Comparison of ENCODE assay signal across 8 cellular contexts in the genomic region with DNA sequence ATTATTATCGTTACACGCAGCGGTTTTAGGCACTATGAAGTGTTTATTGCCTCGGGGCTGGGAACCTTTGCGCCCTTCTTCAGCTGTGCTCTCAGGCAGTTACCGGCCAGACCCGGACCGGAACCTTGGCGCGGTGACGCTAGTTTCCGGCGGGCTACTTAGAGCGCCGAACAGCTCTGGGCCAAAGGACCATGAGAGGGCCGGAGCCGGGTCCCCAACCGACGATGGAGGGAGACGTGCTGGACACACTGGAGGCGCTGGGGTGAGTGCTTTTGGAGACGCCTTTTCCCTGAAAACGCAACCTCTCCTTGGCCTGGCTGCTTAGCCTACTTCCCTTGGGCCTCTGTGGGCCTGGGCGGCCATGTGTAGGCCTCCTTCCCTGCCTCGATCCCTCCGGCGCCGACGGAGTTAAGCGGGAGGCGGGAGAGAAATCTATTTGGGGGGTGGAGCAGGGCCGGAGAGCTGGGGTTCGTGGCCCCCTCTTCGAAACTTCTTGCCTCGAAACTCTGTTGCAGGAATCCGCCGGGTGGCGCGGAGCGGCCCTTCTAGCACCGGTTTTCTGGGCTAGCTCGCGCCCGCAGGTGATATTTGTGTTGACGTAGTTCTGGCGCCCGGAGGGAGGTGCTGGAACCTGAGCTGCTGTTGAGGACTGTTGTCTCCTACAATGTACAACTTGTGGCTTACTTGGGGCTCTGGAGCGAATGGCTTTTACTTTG. TPM values are rescaled to one million over a fixed set of nuclear protein-coding genes. Genes with fewer than 3 reads are reported as not detected.
DNase-seq lines count a peak whose midpoint lies in the region; ATAC-seq, FAIRE-seq and TF ChIP-seq lines count a peak whose summit lies in the region.

A gene (plus strand): TSS at position 157 of the 716 bp plus-strand sequence. CDS start 35 bp downstream, at position 192.

- H3K9ac ChIP-seq in BLaER1 treated with 17β-estradiol and CSF1 and Interleukin-3, amounts not matched to agents 10 nM and 100 nM, result peak within 1 kb of the TSS; percentile 86 to 97 (median 93)

- peak within 1 kb of the TSS; percentile 77 to 98 (median 94) for H3K4me2 ChIP-seq in BLaER1 treated with 17β-estradiol and CSF1 and Interleukin-3, amounts not matched to agents 10 nM and 100 nM

- peaks cover 0 to 48% (median 22%) of the 10 kb centered on the region in 11 experiments; a peak in 16 of 22 replicates for H4K20me1 ChIP-seq in BLaER1 treated with 17β-estradiol and CSF1 and Interleukin-3, amounts not matched to agents 10 nM and 100 nM

- intact Hi-C loops in left lung (cut with DNase I), result no loop called here

- peak within 1 kb of the TSS; percentile 69 to 92 (median 88) for H3K4me3 ChIP-seq in BLaER1 treated with 17β-estradiol and CSF1 and Interleukin-3, amounts not matched to agents 10 nM and 100 nM
- peak within 1 kb of the TSS; percentile 76 to 81 for H3K4me3 ChIP-seq in left lung

- peaks cover 0 to 27% (median 15%) of the 10 kb centered on the region in 11 experiments; a peak in 19 of 22 replicates for H3K36me3 ChIP-seq in BLaER1 treated with 17β-estradiol and CSF1 and Interleukin-3, amounts not matched to agents 10 nM and 100 nM
- H3K36me3 ChIP-seq in left lung, result no peaks in the 10 kb centered on the region

- TF ChIP-seq CTCF in left lung (IDR thresholded peaks at IDR 0.05), result no peak

- H3K4me1 ChIP-seq in BLaER1 treated with 17β-estradiol and CSF1 and Interleukin-3, amounts not matched to agents 10 nM and 100 nM, result peaks cover 14 to 25% (median 19%) of the 10 kb centered on the region in 10 experiments
- H3K4me1 ChIP-seq in left lung, result peaks cover 7 to 19% of the 10 kb centered on the region in 2 donors

- peak within 1 kb of the TSS; percentile 67 to 95 (median 91) for H3K27ac ChIP-seq in BLaER1 treated with 17β-estradiol and CSF1 and Interleukin-3, amounts not matched to agents 10 nM and 100 nM
- H3K27ac ChIP-seq in left lung, result peak within 1 kb of the TSS; percentile 84 to 87

- FAIRE-seq in GM19239 (lab: Jason Lieb, UNC), result peak; percentile 79

- peak; percentile 51 for DNase-seq in GM19239 (ENCODE audit: insufficient read length, low spot score)
- DNase-seq in NCI-H526 (lab: John Stamatoyannopoulos, UW), result peak; percentile 73 to 91
- peak; percentile 85 to 95 for DNase-seq in activated CD4-positive, alpha-beta T cell treated with anti-CD3 and anti-CD28 coated beads, Interleukin-2, amount 50 U/mL, for 24 hours (ENCODE audit: low read depth in 1 of 2, low spot score in 1 of 2)
- peak; percentile 91 for DNase-seq in dermis blood vessel endothelial cell
- DNase-seq in left lung, result peak; percentile 88 to 96
- DNase-seq in stimulated activated CD4-positive, alpha-beta T cell treated with anti-CD3 and anti-CD28 coated beads, Interleukin-2, amount 100 ng/mL, for 48 hours, result peak; percentile 95

- no peaks in the 10 kb centered on the region for H3K9me3 ChIP-seq in BLaER1 treated with 17β-estradiol and CSF1 and Interleukin-3, amounts not matched to agents 10 nM and 100 nM (replicated peaks in 1 of 11)
- H3K9me3 ChIP-seq in left lung, result no peaks in the 10 kb centered on the region

- peak; percentile 84 for ATAC-seq in HG03442 (IDR thresholded peaks at IDR 0.05; ENCODE audit: unreplicated experiment)
- peak; percentile 97 for ATAC-seq in left lung

- H3K27me3 ChIP-seq in BLaER1 treated with 17β-estradiol and CSF1 and Interleukin-3, amounts not matched to agents 10 nM and 100 nM, result no peaks in the 10 kb centered on the region
- H3K27me3 ChIP-seq in left lung, result no peaks in the 10 kb centered on the region

RNA-seq across cellular contexts. Expression of the gene that starts here (rescaled TPM):
- total RNA-seq in dermis blood vessel endothelial cell (7.0 and 8.8 TPM in 2 replicates), left lung (10 to 100 TPM; 16.7 to 20.3 TPM)

Comparison
In these comparisons a context has a peak if more than half of its experiments do, and no peak if none do; other contexts are left out.
1. Peak in every context shown above with its lines: DNase-seq, ATAC-seq, H3K4me3 ChIP-seq and H3K27ac ChIP-seq.